1 cellular context compared by ENCODE assay signal in the genomic region with DNA sequence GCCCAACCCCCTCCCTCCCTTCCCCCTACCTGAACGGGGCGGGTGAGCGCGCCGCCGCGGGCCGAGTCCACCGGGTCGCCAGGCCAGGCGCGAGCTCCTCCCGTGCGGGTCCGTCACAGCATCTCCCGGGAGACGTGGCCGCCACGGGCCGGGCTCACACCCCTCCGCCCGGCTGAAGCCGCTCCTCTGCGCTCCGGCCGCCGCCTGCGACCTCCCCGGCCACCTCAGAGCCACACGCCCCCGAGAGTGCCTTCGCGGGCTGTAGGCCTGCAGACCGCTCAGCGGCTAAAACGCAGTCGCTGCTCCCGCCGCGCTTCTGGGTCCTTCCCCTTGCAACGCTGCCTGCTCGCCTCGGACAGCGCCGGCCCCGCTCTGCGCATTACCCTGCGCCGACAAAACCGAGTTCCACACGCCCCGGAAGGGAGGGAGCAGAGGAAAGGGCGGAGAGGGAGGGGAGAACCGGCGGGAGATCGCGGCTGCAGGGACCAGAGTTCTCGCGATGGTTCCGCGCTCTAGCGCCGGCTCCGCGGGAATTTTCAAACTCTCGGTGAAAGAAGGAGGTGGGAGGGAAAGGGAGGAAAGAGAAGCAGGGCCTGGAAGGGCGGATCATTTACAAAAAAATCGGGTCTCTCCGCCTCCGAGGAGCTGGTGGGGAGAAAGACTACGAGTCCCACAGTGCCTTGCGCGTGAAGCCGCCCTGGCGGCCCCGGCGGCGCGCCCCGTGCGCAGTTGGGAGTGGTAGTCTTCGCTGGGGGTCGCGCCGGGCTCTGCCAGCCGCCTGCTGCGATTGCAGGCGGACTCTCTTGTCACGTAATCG.
TF ChIP-seq lines count a peak whose summit lies in the region.

Gene AHCTF1 (minus strand): TSS at position 400 of the 817 bp plus-strand sequence. CDS start 13,578 bp downstream, outside the sequence.

TF ChIP-seq in HepG2, 621 proteins besides CTCF, POLR2A, EP300 and RAD21 (continued from another document and continues in another):
- TF ChIP-seq, protein P1, sequence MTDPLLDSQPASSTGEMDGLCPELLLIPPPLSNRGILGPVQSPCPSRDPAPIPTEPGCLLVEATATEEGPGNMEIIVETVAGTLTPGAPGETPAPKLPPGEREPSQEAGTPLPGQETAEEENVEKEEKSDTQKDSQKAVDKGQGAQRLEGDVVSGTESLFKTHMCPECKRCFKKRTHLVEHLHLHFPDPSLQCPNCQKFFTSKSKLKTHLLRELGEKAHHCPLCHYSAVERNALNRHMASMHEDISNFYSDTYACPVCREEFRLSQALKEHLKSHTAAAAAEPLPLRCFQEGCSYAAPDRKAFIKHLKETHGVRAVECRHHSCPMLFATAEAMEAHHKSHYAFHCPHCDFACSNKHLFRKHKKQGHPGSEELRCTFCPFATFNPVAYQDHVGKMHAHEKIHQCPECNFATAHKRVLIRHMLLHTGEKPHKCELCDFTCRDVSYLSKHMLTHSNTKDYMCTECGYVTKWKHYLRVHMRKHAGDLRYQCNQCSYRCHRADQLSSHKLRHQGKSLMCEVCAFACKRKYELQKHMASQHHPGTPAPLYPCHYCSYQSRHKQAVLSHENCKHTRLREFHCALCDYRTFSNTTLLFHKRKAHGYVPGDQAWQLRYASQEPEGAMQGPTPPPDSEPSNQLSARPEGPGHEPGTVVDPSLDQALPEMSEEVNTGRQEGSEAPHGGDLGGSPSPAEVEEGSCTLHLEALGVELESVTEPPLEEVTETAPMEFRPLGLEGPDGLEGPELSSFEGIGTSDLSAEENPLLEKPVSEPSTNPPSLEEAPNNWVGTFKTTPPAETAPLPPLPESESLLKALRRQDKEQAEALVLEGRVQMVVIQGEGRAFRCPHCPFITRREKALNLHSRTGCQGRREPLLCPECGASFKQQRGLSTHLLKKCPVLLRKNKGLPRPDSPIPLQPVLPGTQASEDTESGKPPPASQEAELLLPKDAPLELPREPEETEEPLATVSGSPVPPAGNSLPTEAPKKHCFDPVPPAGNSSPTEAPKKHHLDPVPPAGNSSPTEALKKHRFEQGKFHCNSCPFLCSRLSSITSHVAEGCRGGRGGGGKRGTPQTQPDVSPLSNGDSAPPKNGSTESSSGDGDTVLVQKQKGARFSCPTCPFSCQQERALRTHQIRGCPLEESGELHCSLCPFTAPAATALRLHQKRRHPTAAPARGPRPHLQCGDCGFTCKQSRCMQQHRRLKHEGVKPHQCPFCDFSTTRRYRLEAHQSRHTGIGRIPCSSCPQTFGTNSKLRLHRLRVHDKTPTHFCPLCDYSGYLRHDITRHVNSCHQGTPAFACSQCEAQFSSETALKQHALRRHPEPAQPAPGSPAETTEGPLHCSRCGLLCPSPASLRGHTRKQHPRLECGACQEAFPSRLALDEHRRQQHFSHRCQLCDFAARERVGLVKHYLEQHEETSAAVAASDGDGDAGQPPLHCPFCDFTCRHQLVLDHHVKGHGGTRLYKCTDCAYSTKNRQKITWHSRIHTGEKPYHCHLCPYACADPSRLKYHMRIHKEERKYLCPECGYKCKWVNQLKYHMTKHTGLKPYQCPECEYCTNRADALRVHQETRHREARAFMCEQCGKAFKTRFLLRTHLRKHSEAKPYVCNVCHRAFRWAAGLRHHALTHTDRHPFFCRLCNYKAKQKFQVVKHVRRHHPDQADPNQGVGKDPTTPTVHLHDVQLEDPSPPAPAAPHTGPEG (CRISPR knock-in tag; IDR thresholded peaks at IDR 0.05) = no peak
- TF ChIP-seq ZBTB2 (CRISPR knock-in tag; IDR thresholded peaks at IDR 0.05; ENCODE audit: low read depth) (peak; percentile 87), SMARCE1 (IDR thresholded peaks at IDR 0.05; ENCODE audit: borderline replicate concordance) (no peak), ZSCAN25 (CRISPR knock-in tag; IDR thresholded peaks at IDR 0.05) (peak; percentile 50; the same call in 1 of the 2 replicates), SIN3A (IDR thresholded peaks at IDR 0.05; ENCODE audit: borderline replicate concordance, low read depth, low read length) (peak; percentile 93; the same call in 1 of the 2 replicates), SNAPC5 (CRISPR knock-in tag; IDR thresholded peaks at IDR 0.05; ENCODE audit: borderline replicate concordance) (peak; percentile 43; the same call in 1 of the 2 replicates), SIN3B (IDR thresholded peaks at IDR 0.05; ENCODE audit: low read length) (peak; percentile 84; the same call in 1 of the 2 replicates), PITX1 (CRISPR knock-in tag; IDR thresholded peaks at IDR 0.05) (0 out of 2 replicates have a peak, but pooled peaks have one; percentile 48), SP1 (IDR thresholded peaks at IDR 0.05) (no peak), SP1 (CRISPR knock-in tag; IDR thresholded peaks at IDR 0.05) (no peak; the same call in 1 of the 2 replicates), TEF (CRISPR knock-in tag; IDR thresholded peaks at IDR 0.05) (no peak), ARNT2 (CRISPR knock-in tag; IDR thresholded peaks at IDR 0.05; ENCODE audit: low read depth) (peak; percentile 95), REPIN1 (CRISPR knock-in tag; IDR thresholded peaks at IDR 0.05; ENCODE audit: borderline replicate concordance, low read depth) (peak; percentile 93), TRIM24 (CRISPR knock-in tag; IDR thresholded peaks at IDR 0.05) (no peak), KLF13 (CRISPR knock-in tag; IDR thresholded peaks at IDR 0.05) (peak; percentile 49; the same call in 1 of the 2 replicates), CBFB (CRISPR knock-in tag; IDR thresholded peaks at IDR 0.05) (0 out of 2 replicates have a peak, but pooled peaks have one; percentile 20), MLLT10 (CRISPR knock-in tag; IDR thresholded peaks at IDR 0.05) (no peak), SOX6 (IDR thresholded peaks at IDR 0.05) (no peak), SOX6 (CRISPR knock-in tag; IDR thresholded peaks at IDR 0.05) (peak; percentile 81), E2F1 (CRISPR knock-in tag; IDR thresholded peaks at IDR 0.05) (peak; percentile 82), ZNF572 (CRISPR knock-in tag; IDR thresholded peaks at IDR 0.05) (peak; percentile 70; the same call in 1 of the 2 replicates), TFE3 (CRISPR knock-in tag; IDR thresholded peaks at IDR 0.05) (peak; percentile 62; the same call in 1 of the 2 replicates), THAP9 (CRISPR knock-in tag; IDR thresholded peaks at IDR 0.05; ENCODE audit: borderline replicate concordance) (peak; percentile 47; the same call in 1 of the 2 replicates), MAF1 (CRISPR knock-in tag; IDR thresholded peaks at IDR 0.05; ENCODE audit: borderline replicate concordance) (no peak), HOXA3 (CRISPR knock-in tag; IDR thresholded peaks at IDR 0.05) (peak; percentile 49; the same call in 1 of the 2 replicates), DPF2 (CRISPR knock-in tag; IDR thresholded peaks at IDR 0.05; ENCODE audit: borderline replicate concordance, low read depth) (no peak), MAZ (IDR thresholded peaks at IDR 0.05; ENCODE audit: borderline replicate concordance, low read depth, low read length) (peak; percentile 85), MAZ (CRISPR knock-in tag; IDR thresholded peaks at IDR 0.05; ENCODE audit: low read depth) (peak; percentile 88), SYNCRIP (IDR thresholded peaks at IDR 0.05; ENCODE audit: insufficient read depth, low read depth, low read length) (no peak), MXI1 (IDR thresholded peaks at IDR 0.05; ENCODE audit: borderline replicate concordance, low read depth, low read length) (peak; percentile 91; the same call in 2 of the 3 replicates), ZFYVE20 (CRISPR knock-in tag; IDR thresholded peaks at IDR 0.05; ENCODE audit: borderline replicate concordance, low read depth) (no peak), SMYD3 (CRISPR knock-in tag; IDR thresholded peaks at IDR 0.05) (no peak), ZNF891 (CRISPR knock-in tag; IDR thresholded peaks at IDR 0.05) (peak; percentile 66; the same call in 1 of the 2 replicates), ZNF264 (CRISPR knock-in tag; IDR thresholded peaks at IDR 0.05) (no peak), HMGXB4 (CRISPR knock-in tag; IDR thresholded peaks at IDR 0.05; ENCODE audit: borderline replicate concordance in 1 of 2, low read depth in 1 of 2) (peak in 1 of 2 experiments; percentile 89; a peak in 2 of 4 replicates), ZNF777 (CRISPR knock-in tag; IDR thresholded peaks at IDR 0.05) (no peak)
- TF ChIP-seq, protein P2, sequence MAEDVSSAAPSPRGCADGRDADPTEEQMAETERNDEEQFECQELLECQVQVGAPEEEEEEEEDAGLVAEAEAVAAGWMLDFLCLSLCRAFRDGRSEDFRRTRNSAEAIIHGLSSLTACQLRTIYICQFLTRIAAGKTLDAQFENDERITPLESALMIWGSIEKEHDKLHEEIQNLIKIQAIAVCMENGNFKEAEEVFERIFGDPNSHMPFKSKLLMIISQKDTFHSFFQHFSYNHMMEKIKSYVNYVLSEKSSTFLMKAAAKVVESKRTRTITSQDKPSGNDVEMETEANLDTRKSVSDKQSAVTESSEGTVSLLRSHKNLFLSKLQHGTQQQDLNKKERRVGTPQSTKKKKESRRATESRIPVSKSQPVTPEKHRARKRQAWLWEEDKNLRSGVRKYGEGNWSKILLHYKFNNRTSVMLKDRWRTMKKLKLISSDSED (CRISPR knock-in tag; IDR thresholded peaks at IDR 0.05) = no peak
- TF ChIP-seq, protein P3, sequence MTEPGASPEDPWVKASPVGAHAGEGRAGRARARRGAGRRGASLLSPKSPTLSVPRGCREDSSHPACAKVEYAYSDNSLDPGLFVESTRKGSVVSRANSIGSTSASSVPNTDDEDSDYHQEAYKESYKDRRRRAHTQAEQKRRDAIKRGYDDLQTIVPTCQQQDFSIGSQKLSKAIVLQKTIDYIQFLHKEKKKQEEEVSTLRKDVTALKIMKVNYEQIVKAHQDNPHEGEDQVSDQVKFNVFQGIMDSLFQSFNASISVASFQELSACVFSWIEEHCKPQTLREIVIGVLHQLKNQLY (CRISPR knock-in tag; IDR thresholded peaks at IDR 0.05) = no peak
